ENCODE assay signal across 23 cellular contexts in genomic region chr2:101847661-101848339, GRCh38.
"Had no signal": no experiment of that assay in that cellular context is flagged by ENCODE, and none has a peak within 500 bp of the region (broad histone marks: within the 10 kb centered on the region; RNA-seq: fewer than 3 reads in every experiment).

No MANE protein-coding gene starts in this region.

- H3K9me3 ChIP-seq: esophagus muscularis mucosa, heart left ventricle, lower lobe of right lung, thoracic aorta, upper lobe of left lung had no signal

- H3K27ac ChIP-seq: esophagus muscularis mucosa, heart left ventricle, lower lobe of right lung, SK-N-MC, upper lobe of left lung, WERI-Rb-1 had no signal

- H3K4me3 ChIP-seq: esophagus muscularis mucosa, heart left ventricle, lower lobe of right lung, SK-N-MC, upper lobe of left lung had no signal

- H3K27me3 ChIP-seq: esophagus muscularis mucosa, heart left ventricle, upper lobe of left lung had no signal

- ATAC-seq: activated CD8-positive, alpha-beta T cell treated with anti-CD3 and anti-CD28 coated beads, Interleukin-2, amount 10 ng/mL, durations not matched to agents 7 days and 5 days; lower lobe of right lung; naive thymus-derived CD4-positive, alpha-beta T cell had no signal

- H3K36me3 ChIP-seq: thoracic aorta had no signal

- DNase-seq: activated CD4-positive, alpha-beta T cell treated with anti-CD3 and anti-CD28 coated beads, Interleukin-2, amount 10 ng/mL, durations not matched to agents 7 days and 5 days; activated CD4-positive, CD25-positive, alpha-beta regulatory T cell treated with anti-CD3 and anti-CD28 coated beads, Interleukin-2, amount 50 U/mL, for 72 hours; activated CD8-positive, alpha-beta T cell treated with anti-CD3 and anti-CD28 coated beads, Interleukin-2, amount 10 ng/mL, durations not matched to agents 7 days and 5 days; activated naive CD4-positive, alpha-beta T cell treated with Interleukin-2 at 50 U/mL for 16 hours; activated naive CD8-positive, alpha-beta T cell treated with anti-CD3 and anti-CD28 coated beads, Interleukin-2, amount 10 ng/mL, durations not matched to agents 7 days and 5 days; amygdala; effector CD8-positive, alpha-beta T cell; heart left ventricle; kidney; lower lobe of right lung; naive thymus-derived CD4-positive, alpha-beta T cell; occipital lobe; posterior cingulate gyrus; retina; stimulated activated CD4-positive, alpha-beta T cell treated with anti-CD3 and anti-CD28 coated beads, Interleukin-4, amount 100 ng/mL, for 24 hours; stimulated activated naive CD4-positive, alpha-beta T cell treated with Interleukin-2 at 50 U/mL for 16 hours; SW 1271; T-helper 2 cell; upper lobe of left lung; WERI-Rb-1 had no signal
